ENCODE assay signal across 2 cellular contexts in genomic region chr9:91946196-91946595, GRCh38.
TF ChIP-seq lines count a peak whose summit lies in the region.

No MANE protein-coding gene starts in this region.

TF ChIP-seq in WTC11, 78 proteins besides CTCF, POLR2A, EP300 and RAD21 (continues in another document):
- no peak for TF ChIP-seq ZNF138 (CRISPR knock-in tag; conservative IDR thresholded peaks at IDR 0.05)
- TF ChIP-seq ZNF281 (CRISPR knock-in tag; IDR thresholded peaks at IDR 0.05), result no peak
- TF ChIP-seq USF1 (CRISPR knock-in tag; IDR thresholded peaks at IDR 0.05), result no peak
- no peak for TF ChIP-seq E2F4 (CRISPR knock-in tag; IDR thresholded peaks at IDR 0.05; ENCODE audit: borderline replicate concordance, low read depth)
- TF ChIP-seq NFYB (CRISPR knock-in tag; conservative IDR thresholded peaks at IDR 0.05; ENCODE audit: low read depth), result no peak
- TF ChIP-seq NR2C2 (CRISPR knock-in tag; IDR thresholded peaks at IDR 0.05), result no peak
- TF ChIP-seq ZNF219 (CRISPR knock-in tag; IDR thresholded peaks at IDR 0.05; ENCODE audit: borderline replicate concordance), result no peak
- no peak for TF ChIP-seq ZNF232 (CRISPR knock-in tag; IDR thresholded peaks at IDR 0.05)
- TF ChIP-seq RELA (CRISPR knock-in tag; IDR thresholded peaks at IDR 0.05; ENCODE audit: borderline replicate concordance), result no peak
- TF ChIP-seq ZNF532 (CRISPR knock-in tag; IDR thresholded peaks at IDR 0.05; ENCODE audit: borderline replicate concordance), result no peak
- TF ChIP-seq ZNF263 (CRISPR knock-in tag; IDR thresholded peaks at IDR 0.05; ENCODE audit: low read depth), result no peak
- no peak for TF ChIP-seq ETV6 (CRISPR knock-in tag; IDR thresholded peaks at IDR 0.05)
- no peak for TF ChIP-seq ERG (CRISPR knock-in tag; IDR thresholded peaks at IDR 0.05)
- no peak for TF ChIP-seq USF2 (CRISPR knock-in tag; IDR thresholded peaks at IDR 0.05)

TF ChIP-seq in HepG2, 621 proteins besides CTCF, POLR2A, EP300 and RAD21:
- TF ChIP-seq FOXO1 (CRISPR knock-in tag; IDR thresholded peaks at IDR 0.05) (no peak), SAP130 (CRISPR knock-in tag; IDR thresholded peaks at IDR 0.05; ENCODE audit: low read depth) (no peak), TFE3 (CRISPR knock-in tag; IDR thresholded peaks at IDR 0.05) (no peak), ZNF569 (CRISPR knock-in tag; IDR thresholded peaks at IDR 0.05; ENCODE audit: borderline replicate concordance) (no peak), ZNF343 (CRISPR knock-in tag; IDR thresholded peaks at IDR 0.05) (no peak), ZNF24 (IDR thresholded peaks at IDR 0.05) (no peak), HIC2 (CRISPR knock-in tag; IDR thresholded peaks at IDR 0.05; ENCODE audit: low read depth) (no peak), SRF (IDR thresholded peaks at IDR 0.05; ENCODE audit: low read depth, low read length) (no peak), TAF1 (CRISPR knock-in tag; IDR thresholded peaks at IDR 0.05) (no peak), RBM39 (IDR thresholded peaks at IDR 0.05; ENCODE audit: low read depth, low read length, poor library complexity, severe bottlenecking) (no peak), ZFYVE20 (CRISPR knock-in tag; IDR thresholded peaks at IDR 0.05; ENCODE audit: borderline replicate concordance, low read depth) (no peak), ZBTB10 (CRISPR knock-in tag; IDR thresholded peaks at IDR 0.05; ENCODE audit: borderline replicate concordance) (no peak), BHLHE40 (IDR thresholded peaks at IDR 0.05; ENCODE audit: low read length) (no peak), MED13 (CRISPR knock-in tag; IDR thresholded peaks at IDR 0.05) (no peak), ZNF335 (CRISPR knock-in tag; IDR thresholded peaks at IDR 0.05) (no peak), NFE2L2 (IDR thresholded peaks at IDR 0.05; ENCODE audit: low read length) (no peak), ZNF276 (CRISPR knock-in tag; IDR thresholded peaks at IDR 0.05; ENCODE audit: low read depth) (no peak), ZNF574 (CRISPR knock-in tag; IDR thresholded peaks at IDR 0.05) (no peak)
